1 cellular context compared by ENCODE assay signal in the genomic region with DNA sequence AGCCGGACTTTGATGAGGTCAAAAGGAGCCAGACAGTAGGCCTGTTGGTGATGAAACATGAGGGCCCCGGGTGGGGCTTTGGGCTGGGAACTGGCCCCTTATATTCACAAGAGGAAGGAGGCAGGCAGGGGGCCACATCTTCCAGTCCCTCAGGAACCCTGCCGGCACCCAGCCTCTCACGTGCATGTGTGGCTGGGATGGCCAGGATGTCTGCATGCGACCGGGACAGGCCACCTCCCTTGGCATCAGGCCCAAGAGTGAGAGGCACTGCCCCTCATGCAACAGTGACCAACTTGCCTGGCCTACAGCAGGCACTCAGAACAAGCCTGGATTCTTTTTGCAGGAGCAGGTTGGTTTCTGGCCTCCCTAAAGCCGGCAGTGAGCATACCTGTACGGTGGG.
TF ChIP-seq lines count a peak whose summit lies in the region.

No MANE protein-coding gene starts in this region.

TF ChIP-seq in SK-N-SH treated with all-trans-retinoic acid at 6 μM for 48 hours, 23 proteins besides CTCF, POLR2A, EP300 and RAD21 (continued from another document):
- TF ChIP-seq CREB5 (CRISPR knock-in tag; IDR thresholded peaks at IDR 0.05; ENCODE audit: low read depth), result no peak
